8 cellular contexts compared by ENCODE assay signal in genomic region chr15:58227706-58228543, GRCh38.
DNase-seq lines count a peak whose midpoint lies in the region; ATAC-seq lines count a peak whose summit lies in the region.

No MANE protein-coding gene starts in this region.

- intact Hi-C loops in Right ventricle myocardium superior (cut with DNase I): no loop called here

- ATAC-seq in Right ventricle myocardium superior (ENCODE audit: poor library complexity) (peak; percentile 80), HG03196 (IDR thresholded peaks at IDR 0.05; ENCODE audit: unreplicated experiment) (no peak)

- DNase-seq in ELR (ENCODE audit: low read depth) (peak; percentile 74), MV-4-11 (lab: John Stamatoyannopoulos, UW) (peak; percentile 64), SKM-1 treated with dmso at 0.1 percent for 144 hours (lab: John Stamatoyannopoulos, UW; ENCODE audit: unreplicated experiment) (peak; percentile 62), Right ventricle myocardium superior (peak; percentile 85), pulmonary artery endothelial cell (ENCODE audit: low read depth, low spot score) (peak; percentile 33), 8988T (no peak)
- DNase-seq in activated naive CD8-positive, alpha-beta T cell treated with anti-CD3 and anti-CD28 coated beads, Interleukin-2, amount 50 U/mL, for 16 hours (ENCODE audit: low read depth, low spot score): peak; percentile 44
